In the genomic region with DNA sequence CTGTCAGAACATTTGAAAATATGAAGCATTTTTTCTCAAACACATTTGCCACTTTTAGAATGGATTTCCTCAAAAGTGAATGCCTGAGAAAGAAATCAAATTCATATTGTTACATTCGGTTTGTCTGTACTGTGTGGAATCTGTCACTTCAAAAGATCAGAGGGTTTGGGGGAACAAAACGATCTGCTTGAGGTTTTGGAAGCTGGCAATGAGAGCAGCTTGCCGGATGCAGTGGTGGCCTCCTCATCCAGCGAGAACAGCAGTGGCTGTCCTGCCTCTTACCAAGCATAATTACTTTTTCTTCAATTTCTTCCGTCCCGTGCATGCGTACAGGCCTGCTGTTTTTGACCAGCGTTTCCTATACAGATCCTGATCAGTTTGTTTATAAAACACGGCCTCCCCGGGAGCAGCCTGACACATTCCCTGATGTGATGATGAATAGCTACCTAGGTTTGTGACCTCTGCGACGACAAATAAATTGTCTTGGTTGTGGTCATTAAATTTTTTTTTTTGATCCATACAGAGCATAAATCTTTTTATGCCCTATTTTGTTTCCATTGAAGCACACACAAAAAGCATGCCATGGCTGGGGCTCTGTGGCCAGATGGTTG, we compare ENCODE assay signal across 24 cellular contexts. TPM values are rescaled to one million over a fixed set of nuclear protein-coding genes. Genes with fewer than 3 reads are reported as not detected.
DNase-seq lines count a peak whose midpoint lies in the region; TF ChIP-seq lines count a peak whose summit lies in the region.
"Had no signal": no experiment of that assay in that cellular context is flagged by ENCODE, and none has a peak within 500 bp of the region (broad histone marks: within the 10 kb centered on the region; RNA-seq: fewer than 3 reads in every experiment).

No MANE protein-coding gene starts in this region.

- peak overlapping the region; percentile 86 for H2AFZ ChIP-seq in osteoblast (ENCODE audit: low read length)

- H3K9me3 Mint-ChIP-seq in activated naive CD4-positive, alpha-beta T cell treated with anti-CD3 and anti-CD28 coated beads, Interleukin-2, amount 50 U/mL, for 24 hours, result no peaks in the 10 kb centered on the region
- H3K9me3 Mint-ChIP-seq in activated naive CD8-positive, alpha-beta T cell (ENCODE audit: low read depth), result no peaks in the 10 kb centered on the region
- H3K9me3 Mint-ChIP-seq: brain, H9 had no signal

- H3K36me3 Mint-ChIP-seq in activated naive CD4-positive, alpha-beta T cell treated with anti-CD3 and anti-CD28 coated beads, Interleukin-2, amount 50 U/mL, for 24 hours, result peaks cover 14% of the 10 kb centered on the region
- H3K36me3 Mint-ChIP-seq in activated naive CD8-positive, alpha-beta T cell, result peaks cover 21% of the 10 kb centered on the region

- no peaks in the 10 kb centered on the region for H3K4me1 ChIP-seq in osteoblast (ENCODE audit: insufficient read depth, low read length)
- H3K4me1 ChIP-seq: adrenal gland had no signal

- H3K4me1 Mint-ChIP-seq in activated naive CD4-positive, alpha-beta T cell treated with anti-CD3 and anti-CD28 coated beads, Interleukin-2, amount 50 U/mL, for 24 hours, result peaks cover 73% of the 10 kb centered on the region
- peaks cover 54% of the 10 kb centered on the region for H3K4me1 Mint-ChIP-seq in activated naive CD8-positive, alpha-beta T cell (ENCODE audit: low read depth)

- no peak for DNase-seq in activated naive CD4-positive, alpha-beta T cell treated with anti-CD3 and anti-CD28 coated beads, Interleukin-2, amount 50 U/mL, for 16 hours
- no peak for DNase-seq in osteoblast (ENCODE audit: insufficient read length, low spot score, missing footprints)
- no peak for DNase-seq in AML-193 (lab: John Stamatoyannopoulos, UW)
- no peak for DNase-seq in NCI-H2029 treated with DMSO at 0.1 percent for 48 hours (lab: John Stamatoyannopoulos, UW)
- DNase-seq: adrenal gland; erythroblast; foreskin keratinocyte; H9; heart right ventricle; left cardiac atrium; mesendoderm; NCI-H1105; NCI-H2081 treated with DMSO at 0.1 percent for 48 hours; NCI-H446 treated with DMSO at 0.1 percent for 48 hours; OCI-M1; small intestine; stimulated activated CD4-positive, alpha-beta T cell treated with anti-CD3 and anti-CD28 coated beads, Interleukin-2, amount 100 ng/mL, for 24 hours; WERI-Rb-1 had no signal

- H3K36me3 ChIP-seq in KOPT-K1 (ENCODE audit: insufficient read depth, low read length) (no peaks in the 10 kb centered on the region), osteoblast (ENCODE audit: insufficient read depth, low read length) (no peaks in the 10 kb centered on the region)
- H3K36me3 ChIP-seq: adrenal gland, thoracic aorta, WERI-Rb-1 had no signal

- no peaks in the 10 kb centered on the region for H3K9me3 ChIP-seq in KOPT-K1 (ENCODE audit: insufficient read depth, low read length, poor library complexity, severe bottlenecking)
- H3K9me3 ChIP-seq in osteoblast (ENCODE audit: low read depth, low read length), result no peaks in the 10 kb centered on the region
- H3K9me3 ChIP-seq: adrenal gland, heart right ventricle, thoracic aorta had no signal

- no peaks in the 10 kb centered on the region for H3K79me2 ChIP-seq in osteoblast (ENCODE audit: insufficient read depth, low read length)

- H3K27me3 ChIP-seq in osteoblast (ENCODE audit: insufficient read depth, low read length), result no peaks in the 10 kb centered on the region
- H3K27me3 ChIP-seq: adrenal gland, foreskin keratinocyte, heart right ventricle had no signal

- no peak for TF ChIP-seq CTCF in osteoblast (IDR thresholded peaks at IDR 0.05; ENCODE audit: extremely low read depth, low read depth, low read length)

- H3K27me3 Mint-ChIP-seq in activated naive CD4-positive, alpha-beta T cell treated with anti-CD3 and anti-CD28 coated beads, Interleukin-2, amount 50 U/mL, for 24 hours, result no peaks in the 10 kb centered on the region
- H3K27me3 Mint-ChIP-seq in activated naive CD8-positive, alpha-beta T cell, result no peaks in the 10 kb centered on the region
- H3K27me3 Mint-ChIP-seq: brain had no signal

- peak overlapping the region; percentile 71 for H3K4me3 Mint-ChIP-seq in activated naive CD4-positive, alpha-beta T cell treated with anti-CD3 and anti-CD28 coated beads, Interleukin-2, amount 50 U/mL, for 24 hours
- peak overlapping the region; percentile 68 for H3K4me3 Mint-ChIP-seq in activated naive CD8-positive, alpha-beta T cell
- H3K4me3 Mint-ChIP-seq: H9 had no signal

- H4K20me1 ChIP-seq in osteoblast (ENCODE audit: insufficient read depth, low read length), result no peaks in the 10 kb centered on the region

- H3K27ac ChIP-seq in KOPT-K1 (ENCODE audit: low read depth, low read length, poor library complexity, severe bottlenecking) (peak overlapping the region; percentile 16), osteoblast (ENCODE audit: low read depth, low read length) (no peak overlapping the region)
- H3K27ac ChIP-seq: adrenal gland, C4-2B, foreskin keratinocyte, heart right ventricle, thoracic aorta, WERI-Rb-1 had no signal

- H3K4me2 ChIP-seq in osteoblast (ENCODE audit: insufficient read depth, low read length), result no peak overlapping the region

- no peak overlapping the region for H3K4me3 ChIP-seq in osteoblast (ENCODE audit: insufficient read depth, low read length)
- H3K4me3 ChIP-seq: adrenal gland, heart right ventricle, thoracic aorta had no signal

- H3K27ac Mint-ChIP-seq in activated naive CD4-positive, alpha-beta T cell treated with anti-CD3 and anti-CD28 coated beads, Interleukin-2, amount 50 U/mL, for 24 hours, result peak overlapping the region; percentile 90
- peak overlapping the region; percentile 84 for H3K27ac Mint-ChIP-seq in activated naive CD8-positive, alpha-beta T cell

RNA-seq across cellular contexts. Expression of gene ITGA6, which starts 45.2 kb away (rescaled TPM):
- 6.5 and 9.0 TPM in 2 replicates for total RNA-seq in osteoblast
